In the genomic region with DNA sequence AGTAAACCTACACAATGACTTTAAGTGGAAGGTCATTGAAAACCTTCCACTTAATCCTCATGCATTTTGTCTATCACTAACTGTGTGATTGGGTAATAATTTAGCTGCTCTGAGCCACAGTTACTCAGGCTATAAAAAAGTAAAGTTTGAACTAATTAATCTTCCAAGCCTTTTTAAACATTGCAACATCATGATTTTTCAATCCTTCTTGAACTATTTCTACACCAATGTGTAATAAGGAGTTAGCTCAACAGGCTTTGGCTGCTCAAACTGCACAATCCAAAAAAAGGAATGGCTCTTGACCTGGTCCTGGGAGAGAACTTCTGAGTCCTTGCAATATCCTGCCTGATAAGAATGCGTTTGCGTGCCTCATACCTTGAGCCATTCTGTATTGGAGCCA, we compare ENCODE assay signal across 23 cellular contexts. TPM values are rescaled to one million over a fixed set of nuclear protein-coding genes. Genes with fewer than 3 reads are reported as not detected.
DNase-seq lines count a peak whose midpoint lies in the region; ATAC-seq, FAIRE-seq and TF ChIP-seq lines count a peak whose summit lies in the region.
"Had no signal": no experiment of that assay in that cellular context is flagged by ENCODE, and none has a peak within 500 bp of the region (broad histone marks: within the 10 kb centered on the region; RNA-seq: fewer than 3 reads in every experiment).

No MANE protein-coding gene starts in this region.

- H3K4me1 ChIP-seq in left ventricle myocardium inferior = peaks cover 10% of the 10 kb centered on the region
- H3K4me1 ChIP-seq in astrocyte (ENCODE audit: insufficient read depth, low read length) = no peaks in the 10 kb centered on the region
- no peaks in the 10 kb centered on the region for H3K4me1 ChIP-seq in right cardiac atrium (ENCODE audit: control insufficient read depth, insufficient read depth, low read length)
- peaks cover 0 to 21% (median 7%) of the 10 kb centered on the region in 4 donors for H3K4me1 ChIP-seq in upper lobe of left lung

- no peaks in the 10 kb centered on the region for H3K9me3 Mint-ChIP-seq in astrocyte (ENCODE audit: unreplicated experiment)
- no peaks in the 10 kb centered on the region for H3K9me3 Mint-ChIP-seq in activated T-cell treated with anti-CD3 and anti-CD28 coated beads, Interleukin-2, amount 50 U/mL, for 72 hours
- H3K9me3 Mint-ChIP-seq: CD14-positive monocyte; natural killer cell treated with Interleukin-12 subunit alpha and Interleukin-12 subunit beta and Interleukin-15 and Interleukin-18, amount 100 ng/mL, for 72 hours had no signal

- no peak overlapping the region for H3K27ac Mint-ChIP-seq in astrocyte (ENCODE audit: unreplicated experiment)
- no peak overlapping the region for H3K27ac Mint-ChIP-seq in activated T-cell treated with anti-CD3 and anti-CD28 coated beads, Interleukin-2, amount 50 U/mL, for 72 hours
- H3K27ac Mint-ChIP-seq: CD14-positive monocyte; immature natural killer cell; natural killer cell treated with Interleukin-12 subunit alpha and Interleukin-12 subunit beta and Interleukin-15 and Interleukin-18, amount 100 ng/mL, for 72 hours; progenitor cell of endocrine pancreas; T-helper 17 cell had no signal

- H3K9ac ChIP-seq in astrocyte (ENCODE audit: low read length) = no peak overlapping the region

- H4K20me1 ChIP-seq in astrocyte (ENCODE audit: insufficient read depth, low read length) = no peaks in the 10 kb centered on the region

- DNase-seq in Right ventricle myocardium inferior (ENCODE audit: missing footprints) (no peak), left ventricle myocardium inferior (no peak), astrocyte (ENCODE audit: low read depth) (peak; percentile 6), right cardiac atrium (no peak), upper lobe of left lung (peak in 1 of 2 donors; percentile 60), NCI-H446 treated with DMSO at 0.1 percent for 48 hours (lab: John Stamatoyannopoulos, UW) (no peak)
- no peak for DNase-seq in activated T-cell treated with anti-CD3 and anti-CD28 coated beads, Interleukin-2, amount 50 U/mL, for 72 hours
- DNase-seq: dorsolateral prefrontal cortex, erythroblast, GOT3, heart right ventricle, immature natural killer cell, NCI-H1092 treated with DMSO at 0.1 percent for 48 hours, NCI-H526, T-helper 17 cell, WERI-Rb-1 had no signal

- no peaks in the 10 kb centered on the region for H3K79me2 ChIP-seq in astrocyte (ENCODE audit: insufficient read depth, low read length)

- H3K27me3 Mint-ChIP-seq in astrocyte (ENCODE audit: low read depth, unreplicated experiment) = no peaks in the 10 kb centered on the region
- H3K27me3 Mint-ChIP-seq in activated T-cell treated with anti-CD3 and anti-CD28 coated beads, Interleukin-2, amount 50 U/mL, for 72 hours (ENCODE audit: low read depth) = peaks cover 17% of the 10 kb centered on the region
- H3K27me3 Mint-ChIP-seq: progenitor cell of endocrine pancreas had no signal

- H3K36me3 ChIP-seq in left ventricle myocardium inferior (no peaks in the 10 kb centered on the region), astrocyte (ENCODE audit: insufficient read depth, low read length) (no peaks in the 10 kb centered on the region), upper lobe of left lung (no peaks in the 10 kb centered on the region)
- H3K36me3 ChIP-seq: heart right ventricle, thoracic aorta, WERI-Rb-1 had no signal

- H3K4me2 ChIP-seq in astrocyte (ENCODE audit: low read length) = no peak overlapping the region

- 38% methylated on average over 2 of the region's 2 CpGs for WGBS in right cardiac atrium
- 45 to 66% methylated on average over 2 of the region's 2 CpGs for WGBS in upper lobe of left lung, 2 donors

- peaks cover 35% of the 10 kb centered on the region for H3K4me1 Mint-ChIP-seq in astrocyte (ENCODE audit: low read depth, unreplicated experiment)
- H3K4me1 Mint-ChIP-seq in activated T-cell treated with anti-CD3 and anti-CD28 coated beads, Interleukin-2, amount 50 U/mL, for 72 hours (ENCODE audit: low read depth) = no peaks in the 10 kb centered on the region
- H3K4me1 Mint-ChIP-seq: CD14-positive monocyte, immature natural killer cell, T-helper 17 cell had no signal

- TF ChIP-seq CTCF in left ventricle myocardium inferior (IDR thresholded peaks at IDR 0.05; ENCODE audit: borderline replicate concordance) = no peak
- no peak for TF ChIP-seq CTCF in astrocyte (IDR thresholded peaks at IDR 0.05; ENCODE audit: insufficient read depth, low read depth, low read length)
- no peak for TF ChIP-seq CTCF in upper lobe of left lung (IDR thresholded peaks at IDR 0.05)

- no peak for FAIRE-seq in astrocyte (lab: Jason Lieb, UNC)
- FAIRE-seq: bronchial epithelial cell had no signal

- H3K9me3 ChIP-seq in left ventricle myocardium inferior (replicated peaks) (no peaks in the 10 kb centered on the region), astrocyte (ENCODE audit: insufficient read depth, low read depth, low read length) (no peaks in the 10 kb centered on the region), right cardiac atrium (ENCODE audit: control insufficient read depth, low read length) (no peaks in the 10 kb centered on the region), upper lobe of left lung (no peaks in the 10 kb centered on the region)
- H3K9me3 ChIP-seq: heart right ventricle, thoracic aorta had no signal

- TF ChIP-seq POLR2A in upper lobe of left lung (IDR thresholded peaks at IDR 0.05) = no peak

- H3K27me3 ChIP-seq in left ventricle myocardium inferior (ENCODE audit: low read depth) = no peaks in the 10 kb centered on the region
- peaks cover 3% of the 10 kb centered on the region for H3K27me3 ChIP-seq in astrocyte (ENCODE audit: insufficient read depth, low read length)
- no peaks in the 10 kb centered on the region for H3K27me3 ChIP-seq in right cardiac atrium (ENCODE audit: control insufficient read depth, insufficient read depth)
- H3K27me3 ChIP-seq in upper lobe of left lung = no peaks in the 10 kb centered on the region
- H3K27me3 ChIP-seq: dorsolateral prefrontal cortex, heart right ventricle had no signal

- peak in 1 of 4 donors; percentile 49 for TF ChIP-seq EP300 in upper lobe of left lung (IDR thresholded peaks at IDR 0.05)

- intact Hi-C loops in Right ventricle myocardium inferior (cut with DNase I) (no loop called here), left ventricle myocardium inferior (cut with micrococcal nuclease) (no loop called here), right cardiac atrium (cut with DNase I) (loop anchor here in 3 of 4 donors (5.0 to 10.0 kb wide), 2 partner anchors 261 to 264 kb away; no protein-coding TSS in a partner anchor)

- ATAC-seq in Right ventricle myocardium inferior = peak; percentile 50
- peak; percentile 34 to 62 for ATAC-seq in right cardiac atrium
- ATAC-seq in upper lobe of left lung (ENCODE audit: low FRiP score in 2 of 2) = peak; percentile 60 to 84
- ATAC-seq in activated T-cell treated with anti-CD3 and anti-CD28 coated beads, Interleukin-2, amount 50 U/mL, for 72 hours (replicated peaks in 1 of 2) = no peak
- ATAC-seq in GM18498 (IDR thresholded peaks at IDR 0.05; ENCODE audit: unreplicated experiment) = no peak
- ATAC-seq: natural killer cell treated with Interleukin-12 subunit alpha and Interleukin-12 subunit beta and Interleukin-15 and Interleukin-18, amount 100 ng/mL, for 72 hours; T-helper 17 cell had no signal

- H3K4me3 ChIP-seq in left ventricle myocardium inferior = no peak overlapping the region
- no peak overlapping the region for H3K4me3 ChIP-seq in astrocyte (ENCODE audit: insufficient read depth, low read depth, low read length)
- no peak overlapping the region for H3K4me3 ChIP-seq in right cardiac atrium (ENCODE audit: low read length)
- no peak overlapping the region for H3K4me3 ChIP-seq in upper lobe of left lung
- H3K4me3 ChIP-seq: dorsolateral prefrontal cortex, heart right ventricle, thoracic aorta had no signal

- H3K27ac ChIP-seq in left ventricle myocardium inferior (replicated peaks) (no peak overlapping the region), astrocyte (ENCODE audit: low read depth, low read length) (no peak overlapping the region), right cardiac atrium (ENCODE audit: low read length) (no peak overlapping the region), upper lobe of left lung (peak overlapping the region in 2 of 4 donors; percentile 21 to 52)
- H3K27ac ChIP-seq: dorsolateral prefrontal cortex, heart right ventricle, thoracic aorta, WERI-Rb-1 had no signal

- H3K36me3 Mint-ChIP-seq in astrocyte (ENCODE audit: low read depth, unreplicated experiment) = no peaks in the 10 kb centered on the region
- no peaks in the 10 kb centered on the region for H3K36me3 Mint-ChIP-seq in activated T-cell treated with anti-CD3 and anti-CD28 coated beads, Interleukin-2, amount 50 U/mL, for 72 hours (ENCODE audit: insufficient read depth in 2 of 2)
- H3K36me3 Mint-ChIP-seq: CD14-positive monocyte; immature natural killer cell; natural killer cell treated with Interleukin-12 subunit alpha and Interleukin-12 subunit beta and Interleukin-15 and Interleukin-18, amount 100 ng/mL, for 72 hours had no signal

- H3K4me3 Mint-ChIP-seq in astrocyte (ENCODE audit: unreplicated experiment) = no peak overlapping the region
- no peak overlapping the region for H3K4me3 Mint-ChIP-seq in activated T-cell treated with anti-CD3 and anti-CD28 coated beads, Interleukin-2, amount 50 U/mL, for 72 hours
- H3K4me3 Mint-ChIP-seq: CD14-positive monocyte; immature natural killer cell; natural killer cell treated with Interleukin-12 subunit alpha and Interleukin-12 subunit beta and Interleukin-15 and Interleukin-18, amount 100 ng/mL, for 72 hours; T-helper 17 cell had no signal

- no peak overlapping the region for H2AFZ ChIP-seq in astrocyte (ENCODE audit: low read depth, low read length)

RNA-seq across cellular contexts. Expression of gene FILIP1, which starts 34.8 kb away (rescaled TPM):
- total RNA-seq in Right ventricle myocardium inferior = 149 TPM
- total RNA-seq in left ventricle myocardium inferior = 173 TPM
- total RNA-seq in astrocyte = 1.0 and 2.0 TPM in 2 replicates
- 100 to 1,000 TPM; 110 to 131 (median 118) TPM for total RNA-seq in right cardiac atrium
- 39.1 TPM for polyA plus RNA-seq in right cardiac atrium
- total RNA-seq in upper lobe of left lung = 10 to 100 TPM; 16.7 to 31.7 (median 21.7) TPM
- total RNA-seq in activated T-cell treated with anti-CD3 and anti-CD28 coated beads, Interleukin-2, amount 50 U/mL, for 72 hours = under 1 TPM in 1 of 2 donors, not detected in 1; 0.05 TPM
- total RNA-seq: natural killer cell treated with Interleukin-12 subunit alpha and Interleukin-12 subunit beta and Interleukin-15 and Interleukin-18, amount 100 ng/mL, for 72 hours; OCI-LY7 had no signal
- polyA plus RNA-seq: CD14-positive monocyte, immature natural killer cell had no signal

Comparison
In these comparisons a context has a peak if more than half of its experiments do, and no peak if none do; other contexts are left out.
1. intact Hi-C loops: an anchor here in right cardiac atrium (5.0 to 10.0 kb wide); none called in Right ventricle myocardium inferior and left ventricle myocardium inferior.
2. ATAC-seq: peak in Right ventricle myocardium inferior (single experiment), right cardiac atrium (2 of 2) and upper lobe of left lung (2 of 2); none in activated T-cell treated with anti-CD3 and anti-CD28 coated beads, Interleukin-2, amount 50 U/mL, for 72 hours (0 of 2) and GM18498 (single experiment).